8 cellular contexts compared by ENCODE assay signal in genomic region chr17:8190506-8190905, GRCh38. TPM values are rescaled to one million over a fixed set of nuclear protein-coding genes. Genes with fewer than 3 reads are reported as not detected.
DNase-seq lines count a peak whose midpoint lies in the region; ATAC-seq and TF ChIP-seq lines count a peak whose summit lies in the region.

No MANE protein-coding gene starts in this region.

- CTCF ChIA-PET in T-cell (lab: Charles Lee): interaction anchor here in 1 of 2 donors (0.6 to 2.3 kb wide), 6 partner anchors 17 to 111 kb away, joined by 3 to 12 read pairs (median 5); partner anchors contain the start of gene CTC1

- POLR2A ChIA-PET in T-cell (lab: Charles Lee): interaction anchor here (0.6 to 1.5 kb wide), 9 partner anchors 9 to 58 kb away, joined by 3 to 8 read pairs (median 6); partner anchors contain the start of gene PFAS (in 1 of the 2)

- H3K4me1 Mint-ChIP-seq in H9: peaks cover 8% of the 10 kb centered on the region in 2 experiments
- H3K4me1 Mint-ChIP-seq in T-cell: peaks cover 0 to 13% (median 11%) of the 10 kb centered on the region in 3 donors

- no peak overlapping the region for H2BK120ac ChIP-seq in H9 (ENCODE audit: low read depth, low read length, poor library complexity, severe bottlenecking)

- H3T11ph ChIP-seq in H9 (ENCODE audit: low read length): no peak overlapping the region

- H2BK12ac ChIP-seq in H9 (ENCODE audit: insufficient read length, low read depth, low read length): no peak overlapping the region

- H3K4me1 ChIP-seq in H9 (ENCODE audit: insufficient read depth, low read length) (peaks cover 9% of the 10 kb centered on the region; the same call in 1 of the 2 replicates), skeletal muscle tissue (ENCODE audit: control insufficient read depth in 3 of 3, insufficient read depth in 3 of 3, low read length in 3 of 3) (peaks cover 47 to 51% (median 49%) of the 10 kb centered on the region in 3 donors)

- no CpG with 5 or more reads among the region's 6 CpGs for WGBS in H9 (ENCODE audit: extremely low coverage, insufficient read length, low lambda C conversion rate)

- H3K9me3 Mint-ChIP-seq in H9 (no peaks in the 10 kb centered on the region), T-cell (no peaks in the 10 kb centered on the region)

- H2AK5ac ChIP-seq in H9 (ENCODE audit: insufficient read length, low read length): no peak overlapping the region

- H2BK15ac ChIP-seq in H9 (ENCODE audit: low read depth, low read length): no peak overlapping the region

- H3K4me3 Mint-ChIP-seq in H9 (no peak overlapping the region), T-cell (no peak overlapping the region)

- peaks cover 3% of the 10 kb centered on the region for H4K20me1 ChIP-seq in H9 (ENCODE audit: control insufficient read depth, insufficient read depth, insufficient read length)

- H4K8ac ChIP-seq in H9 (replicated peaks; ENCODE audit: insufficient read length, low read depth, low read length): no peak overlapping the region

- H3K4me2 ChIP-seq in H9 (ENCODE audit: insufficient read depth, insufficient read length, low read length): no peak overlapping the region

- H3K27me3 ChIP-seq in H9 (ENCODE audit: insufficient read depth, low read length): peaks cover 2% of the 10 kb centered on the region; the same call in 1 of the 2 replicates
- no peaks in the 10 kb centered on the region for H3K27me3 ChIP-seq in skeletal muscle tissue (ENCODE audit: control insufficient read depth in 3 of 3, insufficient read depth in 3 of 3, low read length in 3 of 3)

- no peaks in the 10 kb centered on the region for H3K36me3 ChIP-seq in skeletal muscle tissue (ENCODE audit: control insufficient read depth in 3 of 3, insufficient read depth in 3 of 3, low read length in 3 of 3)

- H4K5ac ChIP-seq in H9 (ENCODE audit: insufficient read length, low read depth, low read length): no peak overlapping the region

- no peak for ATAC-seq in T-cell (replicated peaks in 1 of 4)
- ATAC-seq in HG03521 (IDR thresholded peaks at IDR 0.05; ENCODE audit: unreplicated experiment): no peak
- ATAC-seq in HG03378 (IDR thresholded peaks at IDR 0.05; ENCODE audit: unreplicated experiment): no peak

- H2BK20ac ChIP-seq in H9 (ENCODE audit: low read depth, low read length, poor library complexity, severe bottlenecking): no peak overlapping the region

- peaks cover 16% of the 10 kb centered on the region for H3K23me2 ChIP-seq in H9 (ENCODE audit: insufficient read length, low read depth, low read length, poor library complexity, severe bottlenecking)

- H3K18ac ChIP-seq in H9 (ENCODE audit: insufficient read length, low read depth, low read length): no peak overlapping the region

- H3K9ac ChIP-seq in H9 (ENCODE audit: extremely low read depth, insufficient read length, low read length) (no peak overlapping the region), skeletal muscle tissue (ENCODE audit: low read depth in 1 of 3, low read length in 3 of 3) (peak overlapping the region; percentile 68 to 89 (median 84))

- no peak overlapping the region for H3K27ac ChIP-seq in H9 (ENCODE audit: insufficient read length, low read depth, low read length)
- H3K27ac ChIP-seq in skeletal muscle tissue (ENCODE audit: low read depth, low read length): peak overlapping the region; percentile 88

- no peak overlapping the region for H3K56ac ChIP-seq in H9 (ENCODE audit: insufficient read length, low read depth, low read length)

- DNase-seq in H9 (no peak), T-cell (no peak), fibroblast of pulmonary artery (ENCODE audit: low read depth) (no peak), NCI-H1048 (lab: John Stamatoyannopoulos, UW) (no peak), amniotic stem cell (lab: John Stamatoyannopoulos, UW) (no peak)

- H3K14ac ChIP-seq in H9 (ENCODE audit: insufficient read depth, low read length): no peak overlapping the region

- H3K4ac ChIP-seq in H9 (ENCODE audit: low read depth, low read length): no peak overlapping the region

- H3K27ac Mint-ChIP-seq in H9 (peak overlapping the region in 2 of 3 experiments; percentile 1 to 75; a peak in 3 of 7 replicates), T-cell (peak overlapping the region; percentile 91 to 93)

- no peaks in the 10 kb centered on the region for H3K79me1 ChIP-seq in H9 (ENCODE audit: insufficient read depth, low read depth, low read length, poor library complexity, severe bottlenecking)

- H3K4me3 ChIP-seq in fibroblast of pulmonary artery (replicated peaks; ENCODE audit: low read depth, low read length): peak overlapping the region; percentile 27
- peak overlapping the region; percentile 38 to 68 (median 60) for H3K4me3 ChIP-seq in skeletal muscle tissue (ENCODE audit: low read length in 3 of 3)

- TF ChIP-seq CTCF in H9 (conservative IDR thresholded peaks at IDR 0.05): no peak
- TF ChIP-seq CTCF in fibroblast of pulmonary artery (IDR thresholded peaks at IDR 0.05; ENCODE audit: low read length, missing control alignments): no peak

- H3K27me3 Mint-ChIP-seq in H9 (ENCODE audit: low read depth) (peaks cover 8% of the 10 kb centered on the region), T-cell (no peaks in the 10 kb centered on the region)

- no peak overlapping the region for H4K91ac ChIP-seq in H9 (ENCODE audit: insufficient read length, low read depth, low read length)

- H2AFZ ChIP-seq in H9 (ENCODE audit: low read length): no peak overlapping the region

- H3K23ac ChIP-seq in H9 (ENCODE audit: insufficient read length, low read depth, low read length): no peak overlapping the region

- H3K79me2 ChIP-seq in H9 (ENCODE audit: insufficient read depth, low read length): no peaks in the 10 kb centered on the region

- H2BK5ac ChIP-seq in H9 (ENCODE audit: insufficient read length, low read length): no peak overlapping the region

- H3K36me3 Mint-ChIP-seq in H9 (ENCODE audit: insufficient read depth in 1 of 3, low read depth in 3 of 3): no peaks in the 10 kb centered on the region
- H3K36me3 Mint-ChIP-seq in T-cell: no peaks in the 10 kb centered on the region

- no peaks in the 10 kb centered on the region for H3K9me3 ChIP-seq in H9 (ENCODE audit: control insufficient read depth, low read depth, low read length)
- H3K9me3 ChIP-seq in skeletal muscle tissue (ENCODE audit: control insufficient read depth in 3 of 3, low read length in 3 of 3): no peaks in the 10 kb centered on the region

RNA-seq across cellular contexts. Expression of gene BORCS6, which starts 0.5 kb away (rescaled TPM):
- total RNA-seq in H9 (2021) (3.1 and 3.4 TPM in 2 replicates), T-cell (10 to 100 TPM in 3 of 5 donors, 1 to 10 TPM in 2; 6.7 to 21.3 (median 17.2) TPM), skeletal muscle tissue (4.7 TPM)

RNA-seq across cellular contexts. Expression of gene TMEM107, which starts 14.3 kb away (rescaled TPM):
- total RNA-seq in H9 (2021) (12.7 and 14.3 TPM in 2 replicates), T-cell (10 to 100 TPM; 23.4 to 28.9 (median 25.0) TPM), skeletal muscle tissue (25.1 TPM)

RNA-seq across cellular contexts. Expression of gene AURKB, which starts 19.9 kb away (rescaled TPM):
- total RNA-seq in H9 (2021) (160 and 171 TPM in 2 replicates), T-cell (1 to 10 TPM; 1.0 to 2.7 (median 1.7) TPM), skeletal muscle tissue (5.7 TPM)

RNA-seq across cellular contexts. Expression of gene VAMP2, which starts 27.8 kb away (rescaled TPM):
- total RNA-seq in H9 (2021): 22.8 and 22.9 TPM in 2 replicates
- total RNA-seq in T-cell: 100 to 1,000 TPM; 160 to 243 (median 186) TPM
- 8.4 TPM for total RNA-seq in skeletal muscle tissue

RNA-seq across cellular contexts. Expression of gene PER1, which starts 38.3 kb away (rescaled TPM):
- 36.5 and 37.2 TPM in 2 replicates for total RNA-seq in H9 (2021)
- 1,000 to 10,000 TPM in 2 of 5 donors, 10 to 100 TPM in 3; 62.6 to 1,675 (median 82.4) TPM for total RNA-seq in T-cell
- total RNA-seq in skeletal muscle tissue: 37.1 TPM

Comparison
In these comparisons a context has a peak if more than half of its experiments do, and no peak if none do; other contexts are left out.
1. RNA of gene AURKB, which starts 19.9 kb away (total RNA-seq): 160 to 171 TPM in H9; 5.7 TPM in skeletal muscle tissue (single experiment) and 1.0 to 2.7 TPM in T-cell; every median in the first group is over 10 times any median in the second.